Comparison of ENCODE assay signal across 9 cellular contexts in the genomic region with DNA sequence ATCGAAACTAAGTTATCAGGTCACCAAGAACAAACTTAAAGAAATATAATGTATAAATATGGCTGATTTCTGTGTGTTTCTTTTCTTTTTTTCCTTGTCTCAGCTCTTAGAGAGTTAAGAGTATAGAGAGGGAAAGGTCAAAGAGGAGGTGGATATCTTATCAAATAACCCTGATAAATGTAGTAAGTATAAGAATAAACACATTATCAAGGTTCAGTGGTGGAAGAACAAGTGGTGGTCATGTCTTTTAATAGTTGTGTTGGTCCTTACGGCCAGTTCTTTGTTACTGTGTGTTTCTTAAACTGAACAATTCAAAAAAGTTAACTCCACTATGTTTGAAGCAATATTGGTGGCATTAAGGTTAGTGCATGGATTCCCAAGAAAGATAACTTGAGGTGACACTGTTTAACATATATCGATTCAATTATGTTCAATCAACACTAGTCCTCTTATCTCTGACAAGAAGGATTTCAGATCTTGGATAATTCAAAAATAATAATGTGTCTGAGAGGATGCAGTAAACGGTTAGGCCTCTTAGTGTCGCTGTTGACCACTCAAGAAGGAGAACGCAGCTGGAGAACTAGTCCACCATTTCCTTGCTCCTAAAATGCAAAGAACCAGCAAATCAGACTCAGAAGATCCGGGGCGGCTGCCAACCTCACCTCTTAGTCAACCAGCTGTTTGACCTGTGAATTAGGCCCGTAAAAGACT. TPM values are rescaled to one million over a fixed set of nuclear protein-coding genes. Genes with fewer than 3 reads are reported as not detected.
DNase-seq lines count a peak whose midpoint lies in the region; ATAC-seq, FAIRE-seq and TF ChIP-seq lines count a peak whose summit lies in the region.
"Had no signal": no experiment of that assay in that cellular context is flagged by ENCODE, and none has a peak within 500 bp of the region (broad histone marks: within the 10 kb centered on the region; RNA-seq: fewer than 3 reads in every experiment).

A gene (plus strand): TSS at position 588 of the 711 bp plus-strand sequence. CDS start 205 bp downstream, outside the sequence.

- peak within 1 kb of the TSS in 2 of 3 experiments; percentile 17 to 59 for H3K4me3 ChIP-seq in endothelial cell of umbilical vein (replicated peaks in 1 of 3; ENCODE audit: insufficient read depth in 1 of 3, low read depth in 1 of 3, low read length in 3 of 3)

- BruUV-seq in endothelial cell of umbilical vein (replicated peaks; lab: Mats Ljungman, UMichigan): no TSS peak

- H3K4me3 Mint-ChIP-seq in neural crest cell: no peak within 1 kb of the TSS
- H3K4me3 Mint-ChIP-seq: nephron had no signal

- H3K27me3 ChIP-seq in endothelial cell of umbilical vein (ENCODE audit: control insufficient read depth in 2 of 2, insufficient read depth in 2 of 2, low read length in 2 of 2): peaks cover 10 to 29% of the 10 kb centered on the region in 2 experiments

- no peak for TF ChIP-seq POLR2A in endothelial cell of umbilical vein (IDR thresholded peaks at IDR 0.05; ENCODE audit: low read depth, low read length)

- no peaks in the 10 kb centered on the region for H3K9me3 ChIP-seq in endothelial cell of umbilical vein (replicated peaks; ENCODE audit: control insufficient read depth, insufficient read depth, low read length)

- CTCF ChIA-PET in endothelial cell of umbilical vein (lab: Charles Lee): interaction anchor here (0.8 to 3.8 kb wide), 26 partner anchors 9 to 224 kb away, joined by 3 to 38 read pairs (median 5); a partner anchor contains a TSS

- no peak for ATAC-seq in GM18498 (IDR thresholded peaks at IDR 0.05; ENCODE audit: unreplicated experiment)
- ATAC-seq in HG02623 (IDR thresholded peaks at IDR 0.05; ENCODE audit: unreplicated experiment): no peak
- no peak for ATAC-seq in HG03095 (IDR thresholded peaks at IDR 0.05; ENCODE audit: unreplicated experiment)

- POLR2A ChIA-PET in endothelial cell of umbilical vein (lab: Charles Lee): interaction anchor here (1.3 kb wide), 1 partner anchor 23 kb away, joined by 3 read pairs; a partner anchor contains a TSS

- peaks cover 13% of the 10 kb centered on the region for H3K36me3 Mint-ChIP-seq in neural crest cell (ENCODE audit: low read depth)

- H3K9me3 Mint-ChIP-seq in neural crest cell: peaks cover 25% of the 10 kb centered on the region

- intact Hi-C loops in endothelial cell of umbilical vein (cut with micrococcal nuclease): loop anchor here (2.0 kb wide), 1 partner anchor 23 kb away; a partner anchor contains a TSS

- H3K4me1 ChIP-seq in endothelial cell of umbilical vein (ENCODE audit: control insufficient read depth, extremely low read depth, insufficient read depth, low read length): peaks cover 3% of the 10 kb centered on the region

- DNase-seq in ELR (ENCODE audit: low read depth) (peak; percentile 61), NAMALWA (ENCODE audit: low spot score) (peak; percentile 69), endothelial cell of umbilical vein (ENCODE audit: low read depth, low spot score) (peak; percentile 53), neural crest cell (ENCODE audit: low read depth, low spot score) (no peak), NCI-H774 (lab: John Stamatoyannopoulos, UW) (no peak)

- no peaks in the 10 kb centered on the region for H3K79me2 ChIP-seq in endothelial cell of umbilical vein (ENCODE audit: control insufficient read depth, insufficient read depth, low read length)

- TF ChIP-seq CTCF in endothelial cell of umbilical vein (IDR thresholded peaks at IDR 0.05; ENCODE audit: extremely low read depth in 1 of 2, insufficient read depth in 1 of 2, low read depth in 1 of 2, low read length in 2 of 2) (peak; percentile 29 to 53), neural crest cell (conservative IDR thresholded peaks at IDR 0.05) (peak; percentile 56)

- H3K36me3 ChIP-seq in endothelial cell of umbilical vein (ENCODE audit: control insufficient read depth in 2 of 2, extremely low read depth in 1 of 2, insufficient read depth in 2 of 2, low read length in 2 of 2): no peaks in the 10 kb centered on the region

- no peaks in the 10 kb centered on the region for H3K27me3 Mint-ChIP-seq in neural crest cell (ENCODE audit: low read depth)

- H3K27ac ChIP-seq in endothelial cell of umbilical vein (ENCODE audit: insufficient read depth, low read depth, low read length): no peak within 1 kb of the TSS

- no peaks in the 10 kb centered on the region for H3K4me1 Mint-ChIP-seq in neural crest cell
- H3K4me1 Mint-ChIP-seq: nephron had no signal

- no peak within 1 kb of the TSS for H3K27ac Mint-ChIP-seq in neural crest cell (ENCODE audit: unreplicated experiment)
- H3K27ac Mint-ChIP-seq: nephron had no signal

- FAIRE-seq in endothelial cell of umbilical vein (lab: Jason Lieb, UNC): peak; percentile 56

- H2AFZ ChIP-seq in endothelial cell of umbilical vein (ENCODE audit: low read depth, low read length): peak within 1 kb of the TSS; percentile 86

- no peaks in the 10 kb centered on the region for H4K20me1 ChIP-seq in endothelial cell of umbilical vein (replicated peaks; ENCODE audit: control insufficient read depth, extremely low read depth, insufficient read depth, low read length)

- H3K4me2 ChIP-seq in endothelial cell of umbilical vein (ENCODE audit: insufficient read depth, low read length): peak within 1 kb of the TSS; percentile 65

- H3K9ac ChIP-seq in endothelial cell of umbilical vein (replicated peaks; ENCODE audit: extremely low read depth, insufficient read depth, low read length): peak within 1 kb of the TSS; percentile 49

- dilution Hi-C loops in endothelial cell of umbilical vein (cut with MboI; ENCODE audit: extremely low pct_ligation_motif_present, low sequenced_read_pairs): no loop called here

- H3K9me1 ChIP-seq in endothelial cell of umbilical vein (replicated peaks; ENCODE audit: control insufficient read depth, extremely low read depth, insufficient read depth, low read length): no peaks in the 10 kb centered on the region

TF ChIP-seq in endothelial cell of umbilical vein, 7 proteins besides CTCF, POLR2A, EP300 and RAD21:
- TF ChIP-seq GATA2 (IDR thresholded peaks at IDR 0.05; ENCODE audit: insufficient read depth, insufficient read length, low read depth, low read length): no peak

RNA-seq across cellular contexts. Expression of the gene that starts here (rescaled TPM):
- total RNA-seq in endothelial cell of umbilical vein (1.1 and 1.2 TPM in 2 replicates), neural crest cell (0.16 and 0.33 TPM in 2 replicates)
- 0.88 and 1.2 TPM in 2 replicates for polyA plus RNA-seq in endothelial cell of umbilical vein
- polyA plus RNA-seq in endothelial cell of umbilical vein (2011; cell fraction: cytosol; rRNA removed): 0.52 and 0.55 TPM in 2 replicates
- 1.3 and 1.4 TPM in 2 replicates for polyA plus RNA-seq in endothelial cell of umbilical vein (2011; cell fraction: nucleus; rRNA removed)
- 0.48 and 0.50 TPM in 2 replicates for polyA plus RNA-seq in endothelial cell of umbilical vein (2012)
- 0.75 and 1.6 TPM in 2 replicates for polyA minus RNA-seq in endothelial cell of umbilical vein
- polyA minus RNA-seq in endothelial cell of umbilical vein (2011; cell fraction: cytosol; rRNA and poly(A)+ RNA removed): not detected
- polyA minus RNA-seq in endothelial cell of umbilical vein (2011; cell fraction: nucleus; rRNA and poly(A)+ RNA removed): 2.2 and 4.4 TPM in 2 replicates

Comparison
In these comparisons a context has a peak if more than half of its experiments do, and no peak if none do; other contexts are left out.
1. DNase-seq: peak in ELR (single experiment), NAMALWA (single experiment) and endothelial cell of umbilical vein (single experiment); none in neural crest cell (single experiment) and NCI-H774 (single experiment).